Comparison of ENCODE assay signal across 11 cellular contexts in the genomic region with DNA sequence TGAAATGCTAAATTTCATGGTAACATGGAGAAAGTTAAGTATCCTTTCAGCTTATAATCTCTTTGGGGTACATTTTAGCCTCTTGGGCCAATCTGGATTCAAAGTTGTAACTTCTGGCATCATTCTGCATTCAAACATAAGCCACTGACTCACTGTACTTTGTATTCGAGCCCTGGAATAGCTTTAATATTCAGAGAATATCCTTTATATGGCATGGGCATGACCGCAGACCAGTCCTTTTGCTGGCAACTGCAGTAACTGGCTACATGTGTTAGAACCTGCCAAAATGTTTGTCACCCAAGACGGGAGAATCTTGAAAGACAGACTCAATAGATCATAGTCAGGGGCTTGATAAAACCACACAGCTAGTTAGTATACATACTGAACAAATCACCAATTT. TPM values are rescaled to one million over a fixed set of nuclear protein-coding genes. Genes with fewer than 3 reads are reported as not detected.
DNase-seq lines count a peak whose midpoint lies in the region; ATAC-seq and TF ChIP-seq lines count a peak whose summit lies in the region.
"Had no signal": no experiment of that assay in that cellular context is flagged by ENCODE, and none has a peak within 500 bp of the region (broad histone marks: within the 10 kb centered on the region; RNA-seq: fewer than 3 reads in every experiment).

No MANE protein-coding gene starts in this region.

- peak overlapping the region; percentile 19; the same call in 1 of the 2 replicates for H3K4me3 ChIP-seq in BE2C (ENCODE audit: low read depth, low read length)
- peak overlapping the region; percentile 74 for H3K4me3 ChIP-seq in fibroblast of villous mesenchyme (ENCODE audit: low read depth, low read length)
- H3K4me3 ChIP-seq in retinal pigment epithelial cell (ENCODE audit: low read length) = peak overlapping the region; percentile 30
- H3K4me3 ChIP-seq: BLaER1 had no signal

- peak overlapping the region; percentile 13 for H3K27ac ChIP-seq in angular gyrus (ENCODE audit: low read depth, low read length)
- H3K27ac ChIP-seq: BLaER1 had no signal

- no peaks in the 10 kb centered on the region for H3K27me3 ChIP-seq in BE2C
- H3K27me3 ChIP-seq: BLaER1 had no signal

- no peak for DNase-seq in BE2C
- no peak for DNase-seq in fibroblast of villous mesenchyme (ENCODE audit: low read depth)
- no peak for DNase-seq in retinal pigment epithelial cell (ENCODE audit: low read depth)
- no peak for DNase-seq in retina
- no peak for DNase-seq in OCI-M1 (lab: John Stamatoyannopoulos, UW)
- DNase-seq: activated effector memory CD4-positive, alpha-beta T cell treated with Interleukin-2 at 50 U/mL for 16 hours; NCI-H187 treated with DMSO at 0.1 percent for 48 hours had no signal

- H3K9me3 ChIP-seq in BE2C = no peaks in the 10 kb centered on the region
- H3K9me3 ChIP-seq: BLaER1 had no signal

- H3K4me1 ChIP-seq in BE2C = peaks cover 4% of the 10 kb centered on the region; the same call in 1 of the 2 replicates

- no peaks in the 10 kb centered on the region for H3K36me3 ChIP-seq in BE2C
- H3K36me3 ChIP-seq: BLaER1 had no signal

- TF ChIP-seq CTCF in BE2C (IDR thresholded peaks at IDR 0.05; ENCODE audit: low read depth, low read length) = no peak
- no peak for TF ChIP-seq CTCF in fibroblast of villous mesenchyme (IDR thresholded peaks at IDR 0.05; ENCODE audit: insufficient read depth, low read depth, low read length)
- no peak for TF ChIP-seq CTCF in retinal pigment epithelial cell (conservative IDR thresholded peaks at IDR 0.05; ENCODE audit: low read depth, low read length)

- no peak for ATAC-seq in HG03280 (IDR thresholded peaks at IDR 0.05; ENCODE audit: unreplicated experiment)
- no peak for ATAC-seq in GM18861 (IDR thresholded peaks at IDR 0.05; ENCODE audit: unreplicated experiment)

RNA-seq across cellular contexts. Expression of a gene that starts 3.3 kb away (rescaled TPM):
- 1.6 TPM for polyA plus RNA-seq in BE2C (2012; ENCODE audit: insufficient read depth, insufficient read length, low read depth)
- total RNA-seq in fibroblast of villous mesenchyme = 59.6 and 73.8 TPM in 2 replicates

RNA-seq across cellular contexts. Expression of a gene that starts 40.8 kb away (rescaled TPM):
- 0.31 TPM for polyA plus RNA-seq in BE2C (2012; ENCODE audit: insufficient read depth, insufficient read length, low read depth)
- 4.2 and 7.3 TPM in 2 replicates for total RNA-seq in fibroblast of villous mesenchyme

Comparison
In these comparisons a context has a peak if more than half of its experiments do, and no peak if none do; other contexts are left out.
1. H3K4me3 ChIP-seq: peak in every context shown above with its lines; median percentile 74 in fibroblast of villous mesenchyme; 30 in retinal pigment epithelial cell; 19 in BE2C.